8 cellular contexts compared by ENCODE assay signal in genomic region chr11:118436639-118437045, GRCh38. TPM values are rescaled to one million over a fixed set of nuclear protein-coding genes. Genes with fewer than 3 reads are reported as not detected.
DNase-seq lines count a peak whose midpoint lies in the region; ATAC-seq, FAIRE-seq and TF ChIP-seq lines count a peak whose summit lies in the region.

No MANE protein-coding gene starts in this region.

- H3K36me3 Mint-ChIP-seq in activated CD8-positive, alpha-beta T cell treated with anti-CD3 and anti-CD28 coated beads, Interleukin-2, amount 10 ng/mL, durations not matched to agents 7 days and 5 days (ENCODE audit: low read depth): peaks cover 28% of the 10 kb centered on the region

- H3K4me3 ChIP-seq in A549: peak overlapping the region; percentile 95
- H3K4me3 ChIP-seq in foreskin fibroblast (ENCODE audit: low read depth in 1 of 2, low read length in 2 of 2): peak overlapping the region; percentile 83 to 85
- peak overlapping the region; percentile 72 for H3K4me3 ChIP-seq in parathyroid adenoma (ENCODE audit: low read depth, low read length)

- H3K27ac ChIP-seq in A549 (peak overlapping the region; percentile 93 to 99), parathyroid adenoma (peak overlapping the region; percentile 78)

- DNase-seq in A549 (ENCODE audit: low read depth in 1 of 2, low spot score in 1 of 2) (no peak), foreskin fibroblast (peak in 1 of 2 donors; percentile 40), COLO829 (ENCODE audit: low spot score) (no peak), GM13977 (ENCODE audit: low spot score) (no peak)
- peak; percentile 55 for DNase-seq in activated CD8-positive, alpha-beta T cell treated with anti-CD3 and anti-CD28 coated beads, Interleukin-2, amount 10 ng/mL, durations not matched to agents 7 days and 5 days

- CTCF ChIA-PET in A549 (lab: Yijun Ruan, JAX): no interaction called here
- CTCF ChIA-PET in activated CD8-positive, alpha-beta T cell treated with anti-CD3 and anti-CD28 coated beads, Interleukin-2, amount 10 ng/mL, durations not matched to agents 7 days and 5 days (lab: Charles Lee): interaction anchor here (1.0 to 2.0 kb wide), 4 partner anchors 9 to 56 kb away, joined by 4 to 12 read pairs (median 6); no protein-coding TSS in a partner anchor

- TF ChIP-seq POLR2A in A549 (IDR thresholded peaks at IDR 0.05; ENCODE audit: low read length): no peak

- peak overlapping the region; percentile 77 for H3K4me2 ChIP-seq in A549
- peak overlapping the region; percentile 85 for H3K4me2 ChIP-seq in parathyroid adenoma (ENCODE audit: low read length)

- WGBS in A549 (ENCODE audit: missing lambda C conversion rate): no CpG with 5 or more reads among the region's 48 CpGs

- POLR2A ChIA-PET in A549 (lab: Yijun Ruan, JAX): interaction anchor here (0.5 to 1.2 kb wide), 5 partner anchors 8 to 52 kb away, joined by 3 to 5 read pairs (median 3); no protein-coding TSS in a partner anchor
- POLR2A ChIA-PET in activated CD8-positive, alpha-beta T cell treated with anti-CD3 and anti-CD28 coated beads, Interleukin-2, amount 10 ng/mL, durations not matched to agents 7 days and 5 days (lab: Charles Lee): interaction anchor here (0.6 to 2.1 kb wide), 12 partner anchors 12 to 132 kb away, joined by 3 to 24 read pairs (median 5); partner anchors contain the start of genes ATP5MG, CD3D and UBE4A

- no peak for FAIRE-seq in A549 (lab: Jason Lieb, UNC)

- no peaks in the 10 kb centered on the region for H3K9me3 Mint-ChIP-seq in activated CD8-positive, alpha-beta T cell treated with anti-CD3 and anti-CD28 coated beads, Interleukin-2, amount 10 ng/mL, durations not matched to agents 7 days and 5 days (ENCODE audit: insufficient read depth)

- in situ Hi-C loops in GM13977 (cut with MboI; ENCODE audit: low pct_unique_long_range_greater_than_20kb, low sequenced_read_pairs, unreplicated experiment): no loop called here

- peak overlapping the region; percentile 89 for H3K27ac Mint-ChIP-seq in activated CD8-positive, alpha-beta T cell treated with anti-CD3 and anti-CD28 coated beads, Interleukin-2, amount 10 ng/mL, durations not matched to agents 7 days and 5 days

- TF ChIP-seq RAD21 in A549 (conservative IDR thresholded peaks at IDR 0.05 in 1 of 2, IDR thresholded peaks at IDR 0.05 in 1 of 2): no peak

- no peak overlapping the region for H3K9ac ChIP-seq in parathyroid adenoma

- H3K4me1 ChIP-seq in A549: peaks cover 27% of the 10 kb centered on the region; the same call in 2 of the 3 replicates
- no peaks in the 10 kb centered on the region for H3K4me1 ChIP-seq in parathyroid adenoma

- H3K4me3 Mint-ChIP-seq in activated CD8-positive, alpha-beta T cell treated with anti-CD3 and anti-CD28 coated beads, Interleukin-2, amount 10 ng/mL, durations not matched to agents 7 days and 5 days: peak overlapping the region; percentile 89

- TF ChIP-seq EP300 in A549 (IDR thresholded peaks at IDR 0.05): no peak

- peaks cover 3% of the 10 kb centered on the region for H3K27me3 Mint-ChIP-seq in activated CD8-positive, alpha-beta T cell treated with anti-CD3 and anti-CD28 coated beads, Interleukin-2, amount 10 ng/mL, durations not matched to agents 7 days and 5 days (ENCODE audit: low read depth)

- no peaks in the 10 kb centered on the region for H3K36me3 ChIP-seq in parathyroid adenoma (ENCODE audit: control insufficient read depth, insufficient read depth, low read length)

- peak overlapping the region; percentile 60 for H2AFZ ChIP-seq in parathyroid adenoma

- TF ChIP-seq CTCF in A549 (IDR thresholded peaks at IDR 0.05): no peak
- no peak for TF ChIP-seq CTCF in foreskin fibroblast (IDR thresholded peaks at IDR 0.05; ENCODE audit: low read depth, low read length)
- no peak for TF ChIP-seq CTCF in parathyroid adenoma (IDR thresholded peaks at IDR 0.05)
- TF ChIP-seq CTCF in GM13977 (IDR thresholded peaks at IDR 0.05; ENCODE audit: extremely low read depth, insufficient read depth, missing control alignments): no peak

- H3K27me3 ChIP-seq in parathyroid adenoma (ENCODE audit: control insufficient read depth, insufficient read depth, low read length): no peaks in the 10 kb centered on the region

- H3K9me3 ChIP-seq in A549 (no peaks in the 10 kb centered on the region), parathyroid adenoma (ENCODE audit: control insufficient read depth, low read length) (no peaks in the 10 kb centered on the region)

- peaks cover 12% of the 10 kb centered on the region for H3K79me2 ChIP-seq in parathyroid adenoma

- peaks cover 46% of the 10 kb centered on the region for H3K4me1 Mint-ChIP-seq in activated CD8-positive, alpha-beta T cell treated with anti-CD3 and anti-CD28 coated beads, Interleukin-2, amount 10 ng/mL, durations not matched to agents 7 days and 5 days (ENCODE audit: low read depth)

- peak; percentile 4 to 22; a peak in 5 of 6 replicates for ATAC-seq in A549
- ATAC-seq in GM19438 (IDR thresholded peaks at IDR 0.05; ENCODE audit: low read depth, unreplicated experiment): peak; percentile 14
- ATAC-seq in HG03565 (IDR thresholded peaks at IDR 0.05; ENCODE audit: unreplicated experiment): peak; percentile 7
- peak; percentile 22 for ATAC-seq in activated CD8-positive, alpha-beta T cell treated with anti-CD3 and anti-CD28 coated beads, Interleukin-2, amount 10 ng/mL, durations not matched to agents 7 days and 5 days

TF ChIP-seq in A549, 52 proteins besides CTCF, POLR2A, EP300 and RAD21:
- TF ChIP-seq KDM5A (IDR thresholded peaks at IDR 0.05): no peak
- TF ChIP-seq JUN (IDR thresholded peaks at IDR 0.05): no peak
- TF ChIP-seq CHD4 (IDR thresholded peaks at IDR 0.05; ENCODE audit: borderline replicate concordance): no peak
- TF ChIP-seq HOXA7 (CRISPR knock-in tag; IDR thresholded peaks at IDR 0.05): no peak
- no peak for TF ChIP-seq ZSCAN20 (CRISPR knock-in tag; IDR thresholded peaks at IDR 0.05)
- TF ChIP-seq RCOR1 (IDR thresholded peaks at IDR 0.05; ENCODE audit: low read depth, low read length): no peak
- no peak for TF ChIP-seq CBX2 (IDR thresholded peaks at IDR 0.05; ENCODE audit: borderline replicate concordance, low read depth)
- TF ChIP-seq, protein P1, sequence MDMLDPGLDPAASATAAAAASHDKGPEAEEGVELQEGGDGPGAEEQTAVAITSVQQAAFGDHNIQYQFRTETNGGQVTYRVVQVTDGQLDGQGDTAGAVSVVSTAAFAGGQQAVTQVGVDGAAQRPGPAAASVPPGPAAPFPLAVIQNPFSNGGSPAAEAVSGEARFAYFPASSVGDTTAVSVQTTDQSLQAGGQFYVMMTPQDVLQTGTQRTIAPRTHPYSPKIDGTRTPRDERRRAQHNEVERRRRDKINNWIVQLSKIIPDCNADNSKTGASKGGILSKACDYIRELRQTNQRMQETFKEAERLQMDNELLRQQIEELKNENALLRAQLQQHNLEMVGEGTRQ (IDR thresholded peaks at IDR 0.05): no peak
- no peak for TF ChIP-seq RARB (CRISPR knock-in tag; IDR thresholded peaks at IDR 0.05)
- no peak for TF ChIP-seq SREBF2 (IDR thresholded peaks at IDR 0.05)
- TF ChIP-seq EHF (CRISPR knock-in tag; IDR thresholded peaks at IDR 0.05): no peak
- TF ChIP-seq ZC3H11A (IDR thresholded peaks at IDR 0.05): no peak
- TF ChIP-seq HEYL (CRISPR knock-in tag; IDR thresholded peaks at IDR 0.05): no peak
- TF ChIP-seq, protein P2, sequence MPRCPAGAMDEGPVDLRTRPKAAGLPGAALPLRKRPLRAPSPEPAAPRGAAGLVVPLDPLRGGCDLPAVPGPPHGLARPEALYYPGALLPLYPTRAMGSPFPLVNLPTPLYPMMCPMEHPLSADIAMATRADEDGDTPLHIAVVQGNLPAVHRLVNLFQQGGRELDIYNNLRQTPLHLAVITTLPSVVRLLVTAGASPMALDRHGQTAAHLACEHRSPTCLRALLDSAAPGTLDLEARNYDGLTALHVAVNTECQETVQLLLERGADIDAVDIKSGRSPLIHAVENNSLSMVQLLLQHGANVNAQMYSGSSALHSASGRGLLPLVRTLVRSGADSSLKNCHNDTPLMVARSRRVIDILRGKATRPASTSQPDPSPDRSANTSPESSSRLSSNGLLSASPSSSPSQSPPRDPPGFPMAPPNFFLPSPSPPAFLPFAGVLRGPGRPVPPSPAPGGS (IDR thresholded peaks at IDR 0.05): no peak
- TF ChIP-seq, protein P3, sequence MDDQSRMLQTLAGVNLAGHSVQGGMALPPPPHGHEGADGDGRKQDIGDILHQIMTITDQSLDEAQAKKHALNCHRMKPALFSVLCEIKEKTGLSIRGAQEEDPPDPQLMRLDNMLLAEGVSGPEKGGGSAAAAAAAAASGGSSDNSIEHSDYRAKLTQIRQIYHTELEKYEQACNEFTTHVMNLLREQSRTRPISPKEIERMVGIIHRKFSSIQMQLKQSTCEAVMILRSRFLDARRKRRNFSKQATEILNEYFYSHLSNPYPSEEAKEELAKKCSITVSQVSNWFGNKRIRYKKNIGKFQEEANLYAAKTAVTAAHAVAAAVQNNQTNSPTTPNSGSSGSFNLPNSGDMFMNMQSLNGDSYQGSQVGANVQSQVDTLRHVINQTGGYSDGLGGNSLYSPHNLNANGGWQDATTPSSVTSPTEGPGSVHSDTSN (IDR thresholded peaks at IDR 0.05): no peak
- no peak for TF ChIP-seq CHD2 (IDR thresholded peaks at IDR 0.05; ENCODE audit: low read length, partially characterized antibody)
- no peak for TF ChIP-seq ZNF302 (CRISPR knock-in tag; IDR thresholded peaks at IDR 0.05)
- no peak for TF ChIP-seq CBX8 (IDR thresholded peaks at IDR 0.05)
- no peak for TF ChIP-seq ZFP36 (IDR thresholded peaks at IDR 0.05; ENCODE audit: borderline replicate concordance, partially characterized antibody)
- TF ChIP-seq RFX5 (IDR thresholded peaks at IDR 0.05): no peak

RNA-seq across cellular contexts. Expression of gene KMT2A, which starts 0.3 kb away (rescaled TPM):
- 20.3 and 28.4 TPM in 2 replicates for polyA plus RNA-seq in A549 (2011; rRNA removed)
- 8.3 and 9.3 TPM in 2 replicates for polyA plus RNA-seq in A549 (2012; cell fraction: cytosol; rRNA removed)
- 17.6 and 25.6 TPM in 2 replicates for polyA plus RNA-seq in A549 (2012; cell fraction: nucleus; rRNA removed)
- 6.8 to 9.7 TPM (median 7.1 TPM) in 3 replicates for polyA plus RNA-seq in A549 (2017; fragmentation: RNase III; extraction: RNeasy Plus Mini Kit Qiagen cat#74134 plus additional on column Dnase treatment)
- polyA minus RNA-seq in A549 (2011; rRNA and poly(A)+ RNA removed): 61.1 and 62.5 TPM in 2 replicates
- 10 to 100 TPM; 83.1 to 86.7 TPM for total RNA-seq in activated CD8-positive, alpha-beta T cell treated with anti-CD3 and anti-CD28 coated beads, Interleukin-2, amount 10 ng/mL, durations not matched to agents 7 days and 5 days

RNA-seq across cellular contexts. Expression of gene ATP5MG, which starts 35.2 kb away (rescaled TPM):
- 242 and 337 TPM in 2 replicates for polyA plus RNA-seq in A549 (2011; rRNA removed)
- polyA plus RNA-seq in A549 (2012; cell fraction: cytosol; rRNA removed): 103 and 136 TPM in 2 replicates
- 37.7 and 77.1 TPM in 2 replicates for polyA plus RNA-seq in A549 (2012; cell fraction: nucleus; rRNA removed)
- polyA plus RNA-seq in A549 (2017; fragmentation: RNase III; extraction: RNeasy Plus Mini Kit Qiagen cat#74134 plus additional on column Dnase treatment): 437 to 446 TPM (median 438 TPM) in 3 replicates
- polyA minus RNA-seq in A549 (2011; rRNA and poly(A)+ RNA removed): 30.8 and 39.5 TPM in 2 replicates
- 100 to 1,000 TPM; 275 to 298 TPM for total RNA-seq in activated CD8-positive, alpha-beta T cell treated with anti-CD3 and anti-CD28 coated beads, Interleukin-2, amount 10 ng/mL, durations not matched to agents 7 days and 5 days
